30 cellular contexts compared by ENCODE assay signal in genomic region chr13:93673885-93674284, GRCh38.
"Had no signal": no experiment of that assay in that cellular context is flagged by ENCODE, and none has a peak within 500 bp of the region (broad histone marks: within the 10 kb centered on the region; RNA-seq: fewer than 3 reads in every experiment).

No MANE protein-coding gene starts in this region.

- H3K4me2 ChIP-seq: KMS-11 had no signal

- FAIRE-seq: TTC549 had no signal

- H3K4me1 ChIP-seq: Peyer's patch had no signal

- H3K4me3 Mint-ChIP-seq: activated CD4-positive, alpha-beta T cell treated with anti-CD3 and anti-CD28 coated beads, Interleukin-2, amount 10 ng/mL, durations not matched to agents 24 days and 14 days; activated CD8-positive, alpha-beta T cell treated with anti-CD3 and anti-CD28 coated beads for 36 hours; activated naive CD4-positive, alpha-beta T cell treated with anti-CD3 and anti-CD28 coated beads, Interleukin-2, amount 50 U/mL, for 24 hours; activated naive CD8-positive, alpha-beta T cell treated with anti-CD3 and anti-CD28 coated beads, Interleukin-2, amount 10 ng/mL, durations not matched to agents 7 days and 5 days; activated T-cell treated with anti-CD3 and anti-CD28 coated beads, Interleukin-2, amount 50 U/mL, for 24 hours; central memory CD8-positive, alpha-beta T cell; T-helper 1 cell treated with Interleukin-12 subunit alpha and Interleukin-12 subunit beta and Interleukin-4 antibody, amounts not matched to agents 30 μg/mL and 1 μg/mL, for 36 hours; T-helper 2 cell treated with Interferon-gamma antibody and Interleukin-4, amounts not matched to agents 5 μg/mL and 100 μg/mL, for 36 hours had no signal

- H3K4me3 ChIP-seq: ascending aorta, cardiac muscle cell, Peyer's patch had no signal

- H3K27ac ChIP-seq: ascending aorta, cardiac muscle cell, KMS-11, Peyer's patch had no signal

- H3K36me3 ChIP-seq: ascending aorta, cardiac muscle cell, Peyer's patch had no signal

- DNase-seq: activated CD4-positive, alpha-beta T cell treated with anti-CD3 and anti-CD28 coated beads, Interleukin-2, amount 10 ng/mL, durations not matched to agents 24 days and 14 days; activated CD4-positive, alpha-beta T cell treated with anti-CD3 and anti-CD28 coated beads, Interleukin-2, amount 50 U/mL, for 4 hours; activated CD8-positive, alpha-beta T cell treated with anti-CD3 and anti-CD28 coated beads for 36 hours; activated gamma-delta T cell; activated naive CD4-positive, alpha-beta T cell treated with Interleukin-2 at 50 U/mL for 16 hours; activated naive CD8-positive, alpha-beta T cell treated with anti-CD3 and anti-CD28 coated beads, Interleukin-2, amount 10 ng/mL, durations not matched to agents 7 days and 5 days; activated T-cell treated with anti-CD3 and anti-CD28 coated beads, Interleukin-2, amount 50 U/mL, for 24 hours; amygdala; NCI-H1105; NCI-H1417 treated with DMSO at 0.1 percent for 48 hours; NCI-H187 treated with DMSO at 0.1 percent for 48 hours; NCI-H2081; NCI-H2171 treated with DMSO at 0.1 percent for 48 hours; NCI-H345; NCI-H524 treated with DMSO at 0.1 percent for 48 hours; NCI-H748 treated with DMSO at 0.1 percent for 48 hours; NK-92 treated with Interleukin-12 subunit alpha and Interleukin-12 subunit beta, amount 100 ng/mL, for 24 hours; PC-3; Peyer's patch; RPMI8226; SHP77 treated with DMSO at 0.1 percent for 48 hours had no signal

- H3K27me3 ChIP-seq: ascending aorta, cardiac muscle cell, Peyer's patch had no signal

- H3K27me3 Mint-ChIP-seq: activated CD4-positive, alpha-beta T cell treated with anti-CD3 and anti-CD28 coated beads, Interleukin-2, amount 10 ng/mL, durations not matched to agents 24 days and 14 days; activated CD8-positive, alpha-beta T cell treated with anti-CD3 and anti-CD28 coated beads for 36 hours; activated naive CD4-positive, alpha-beta T cell treated with anti-CD3 and anti-CD28 coated beads, Interleukin-2, amount 50 U/mL, for 24 hours; activated naive CD8-positive, alpha-beta T cell treated with anti-CD3 and anti-CD28 coated beads, Interleukin-2, amount 10 ng/mL, durations not matched to agents 7 days and 5 days; activated T-cell treated with anti-CD3 and anti-CD28 coated beads, Interleukin-2, amount 50 U/mL, for 24 hours; central memory CD8-positive, alpha-beta T cell had no signal

- H3K27ac Mint-ChIP-seq: activated CD4-positive, alpha-beta T cell treated with anti-CD3 and anti-CD28 coated beads, Interleukin-2, amount 10 ng/mL, durations not matched to agents 24 days and 14 days; activated CD8-positive, alpha-beta T cell treated with anti-CD3 and anti-CD28 coated beads for 36 hours; activated naive CD4-positive, alpha-beta T cell treated with anti-CD3 and anti-CD28 coated beads, Interleukin-2, amount 50 U/mL, for 24 hours; activated naive CD8-positive, alpha-beta T cell treated with anti-CD3 and anti-CD28 coated beads, Interleukin-2, amount 10 ng/mL, durations not matched to agents 7 days and 5 days; activated T-cell treated with anti-CD3 and anti-CD28 coated beads, Interleukin-2, amount 50 U/mL, for 24 hours; activated T-helper 2 cell treated with anti-CD3 and anti-CD28 coated beads, Interferon-gamma antibody, Interleukin-2, Interleukin-4, amounts not matched to agents 10 μg/mL and 5 μg/mL and 100 μg/mL, durations not matched to agents 14 hours and 24 hours and 36 hours; T-helper 1 cell treated with Interleukin-12 subunit alpha and Interleukin-12 subunit beta and Interleukin-4 antibody, amounts not matched to agents 30 μg/mL and 1 μg/mL, for 36 hours; T-helper 2 cell treated with Interferon-gamma antibody and Interleukin-4, amounts not matched to agents 5 μg/mL and 100 μg/mL, for 36 hours had no signal

- H3K4me1 Mint-ChIP-seq: activated CD4-positive, alpha-beta T cell treated with anti-CD3 and anti-CD28 coated beads, Interleukin-2, amount 10 ng/mL, durations not matched to agents 24 days and 14 days; activated naive CD4-positive, alpha-beta T cell treated with anti-CD3 and anti-CD28 coated beads, Interleukin-2, amount 50 U/mL, for 24 hours; activated naive CD8-positive, alpha-beta T cell treated with anti-CD3 and anti-CD28 coated beads, Interleukin-2, amount 10 ng/mL, durations not matched to agents 7 days and 5 days; central memory CD8-positive, alpha-beta T cell had no signal

- H3K9me3 ChIP-seq: ascending aorta, Peyer's patch had no signal

- H3K36me3 Mint-ChIP-seq: activated naive CD4-positive, alpha-beta T cell treated with anti-CD3 and anti-CD28 coated beads, Interleukin-2, amount 50 U/mL, for 24 hours; activated naive CD8-positive, alpha-beta T cell treated with anti-CD3 and anti-CD28 coated beads, Interleukin-2, amount 10 ng/mL, durations not matched to agents 7 days and 5 days had no signal

- H3K9me3 Mint-ChIP-seq: activated CD4-positive, alpha-beta T cell treated with anti-CD3 and anti-CD28 coated beads, Interleukin-2, amount 10 ng/mL, durations not matched to agents 24 days and 14 days; activated CD8-positive, alpha-beta T cell treated with anti-CD3 and anti-CD28 coated beads for 36 hours; activated naive CD4-positive, alpha-beta T cell treated with anti-CD3 and anti-CD28 coated beads, Interleukin-2, amount 50 U/mL, for 24 hours; activated naive CD8-positive, alpha-beta T cell treated with anti-CD3 and anti-CD28 coated beads, Interleukin-2, amount 10 ng/mL, durations not matched to agents 7 days and 5 days; activated T-cell treated with anti-CD3 and anti-CD28 coated beads, Interleukin-2, amount 50 U/mL, for 24 hours; activated T-helper 2 cell treated with anti-CD3 and anti-CD28 coated beads, Interferon-gamma antibody, Interleukin-2, Interleukin-4, amounts not matched to agents 10 μg/mL and 5 μg/mL and 100 μg/mL, durations not matched to agents 14 hours and 24 hours and 36 hours; T-helper 1 cell treated with Interleukin-12 subunit alpha and Interleukin-12 subunit beta and Interleukin-4 antibody, amounts not matched to agents 30 μg/mL and 1 μg/mL, for 36 hours; T-helper 2 cell treated with Interferon-gamma antibody and Interleukin-4, amounts not matched to agents 5 μg/mL and 100 μg/mL, for 36 hours had no signal
